In genomic region chr3:120382941-120383447, GRCh38 we compare ENCODE assay signal across 29 cellular contexts.
"Had no signal": no experiment of that assay in that cellular context is flagged by ENCODE, and none has a peak within 500 bp of the region (broad histone marks: within the 10 kb centered on the region; RNA-seq: fewer than 3 reads in every experiment).

No MANE protein-coding gene starts in this region.

- H3K36me3 ChIP-seq: esophagus squamous epithelium, heart right ventricle, left lung, right lobe of liver, tibial artery had no signal

- H3K27me3 Mint-ChIP-seq: progenitor cell of endocrine pancreas, type B pancreatic cell had no signal

- H3K4me1 ChIP-seq: esophagus squamous epithelium, heart right ventricle, left lung, neural progenitor cell, parathyroid adenoma, right lobe of liver, testis, tibial artery had no signal

- H3K4me3 ChIP-seq: coronary artery, esophagus squamous epithelium, heart right ventricle, left lung, neural progenitor cell, right lobe of liver, testis, tibial artery had no signal

- H3K4me2 ChIP-seq: neural progenitor cell had no signal

- H3K27me3 ChIP-seq: esophagus squamous epithelium, heart right ventricle, left lung, neural progenitor cell, right lobe of liver, testis, tibial artery had no signal

- ATAC-seq: effector memory CD8-positive, alpha-beta T cell; heart right ventricle; left cardiac atrium; left lung; naive thymus-derived CD4-positive, alpha-beta T cell; right lobe of liver had no signal

- DNase-seq: dermis blood vessel endothelial cell; effector memory CD8-positive, alpha-beta T cell; erythroblast; esophagus squamous epithelium; foreskin melanocyte; glutamatergic neuron; heart right ventricle; hippocampal formation; left cardiac atrium; left lung; mesendoderm; midbrain; naive thymus-derived CD4-positive, alpha-beta T cell; right lobe of liver; small intestine; stimulated activated CD4-positive, alpha-beta T cell treated with anti-CD3 and anti-CD28 coated beads, Interleukin-15, amount 100 ng/mL, for 24 hours; stimulated activated CD4-positive, alpha-beta T cell treated with anti-CD3 and anti-CD28 coated beads, Interleukin-2, amount 100 ng/mL, for 48 hours; stimulated activated naive CD4-positive, alpha-beta T cell; substantia nigra; testis; tibial artery had no signal

- H3K4me3 Mint-ChIP-seq: effector memory CD8-positive, alpha-beta T cell; naive thymus-derived CD4-positive, alpha-beta T cell; nephron; neural progenitor cell; type B pancreatic cell had no signal

- H3K9me3 Mint-ChIP-seq: type B pancreatic cell had no signal

- H3K4me1 Mint-ChIP-seq: naive thymus-derived CD4-positive, alpha-beta T cell; nephron had no signal

- H3K27ac ChIP-seq: coronary artery, esophagus squamous epithelium, heart right ventricle, left lung, neural progenitor cell, parathyroid adenoma, right lobe of liver, testis, tibial artery had no signal

- H3K9ac ChIP-seq: neural progenitor cell, parathyroid adenoma had no signal

- FAIRE-seq: endometrium, islet of Langerhans, small intestine had no signal

- H3K27ac Mint-ChIP-seq: effector memory CD8-positive, alpha-beta T cell; naive thymus-derived CD4-positive, alpha-beta T cell; nephron; neural progenitor cell; progenitor cell of endocrine pancreas; type B pancreatic cell had no signal

- H3K79me2 ChIP-seq: parathyroid adenoma had no signal

- H2AFZ ChIP-seq: neural progenitor cell, parathyroid adenoma had no signal

- H3K9me3 ChIP-seq: esophagus squamous epithelium, left lung, right lobe of liver, testis had no signal
